1 cellular context compared by ENCODE assay signal in the genomic region with DNA sequence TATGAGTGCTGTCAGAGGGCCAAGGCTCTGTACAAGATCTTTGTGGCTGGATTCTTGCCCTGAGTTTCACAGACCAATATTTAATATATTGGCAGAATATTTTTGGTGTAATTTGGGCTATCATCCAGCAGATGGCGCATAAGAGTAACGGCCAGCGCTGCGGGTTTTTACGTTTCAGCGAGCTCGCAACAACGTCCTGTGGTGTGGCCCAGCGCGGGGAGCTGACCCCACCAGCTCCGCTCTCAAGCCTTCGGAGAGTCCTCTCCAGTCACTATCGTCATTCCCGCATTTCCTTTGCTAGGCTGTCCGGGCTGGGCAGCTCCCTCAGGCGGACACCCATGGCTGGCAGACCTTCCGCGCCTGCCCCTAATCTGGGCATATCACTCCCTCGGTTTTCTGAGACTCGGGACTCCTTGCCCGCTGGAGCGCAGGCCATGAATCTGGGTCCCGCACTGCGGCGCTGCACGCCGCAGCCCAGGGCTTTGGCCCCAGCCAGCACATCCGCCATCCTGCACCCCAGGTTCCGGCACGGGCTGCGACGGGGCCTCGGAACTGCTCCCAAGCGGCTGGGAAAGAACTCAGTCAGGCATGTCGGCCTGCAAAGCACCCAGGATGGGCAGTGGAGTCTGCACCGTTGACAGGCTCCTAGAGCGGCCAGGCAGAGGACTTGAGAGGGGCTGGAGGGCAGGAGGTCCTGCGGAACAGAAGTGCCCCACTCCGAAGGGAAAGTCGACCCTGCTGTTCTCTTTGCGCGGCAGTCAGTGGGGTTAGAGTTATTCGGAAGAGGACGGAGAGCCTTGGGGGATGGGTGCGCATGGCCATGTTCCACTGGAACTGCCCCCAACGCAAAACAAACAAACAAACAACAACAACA.
TF ChIP-seq lines count a peak whose summit lies in the region.

No MANE protein-coding gene starts in this region.

TF ChIP-seq in HCT116, 20 proteins besides CTCF, POLR2A, EP300 and RAD21 (continued from another document):
- TF ChIP-seq CEBPB (IDR thresholded peaks at IDR 0.05; ENCODE audit: low read depth) (no peak), EGR1 (IDR thresholded peaks at IDR 0.05; ENCODE audit: low read depth) (no peak), YY1 (IDR thresholded peaks at IDR 0.05; ENCODE audit: extremely low read depth, insufficient replicate concordance, low read depth, low read length) (no peak), EZH2phosphoT487 (IDR thresholded peaks at IDR 0.05; ENCODE audit: borderline replicate concordance) (no peak)
- TF ChIP-seq, protein P1, sequence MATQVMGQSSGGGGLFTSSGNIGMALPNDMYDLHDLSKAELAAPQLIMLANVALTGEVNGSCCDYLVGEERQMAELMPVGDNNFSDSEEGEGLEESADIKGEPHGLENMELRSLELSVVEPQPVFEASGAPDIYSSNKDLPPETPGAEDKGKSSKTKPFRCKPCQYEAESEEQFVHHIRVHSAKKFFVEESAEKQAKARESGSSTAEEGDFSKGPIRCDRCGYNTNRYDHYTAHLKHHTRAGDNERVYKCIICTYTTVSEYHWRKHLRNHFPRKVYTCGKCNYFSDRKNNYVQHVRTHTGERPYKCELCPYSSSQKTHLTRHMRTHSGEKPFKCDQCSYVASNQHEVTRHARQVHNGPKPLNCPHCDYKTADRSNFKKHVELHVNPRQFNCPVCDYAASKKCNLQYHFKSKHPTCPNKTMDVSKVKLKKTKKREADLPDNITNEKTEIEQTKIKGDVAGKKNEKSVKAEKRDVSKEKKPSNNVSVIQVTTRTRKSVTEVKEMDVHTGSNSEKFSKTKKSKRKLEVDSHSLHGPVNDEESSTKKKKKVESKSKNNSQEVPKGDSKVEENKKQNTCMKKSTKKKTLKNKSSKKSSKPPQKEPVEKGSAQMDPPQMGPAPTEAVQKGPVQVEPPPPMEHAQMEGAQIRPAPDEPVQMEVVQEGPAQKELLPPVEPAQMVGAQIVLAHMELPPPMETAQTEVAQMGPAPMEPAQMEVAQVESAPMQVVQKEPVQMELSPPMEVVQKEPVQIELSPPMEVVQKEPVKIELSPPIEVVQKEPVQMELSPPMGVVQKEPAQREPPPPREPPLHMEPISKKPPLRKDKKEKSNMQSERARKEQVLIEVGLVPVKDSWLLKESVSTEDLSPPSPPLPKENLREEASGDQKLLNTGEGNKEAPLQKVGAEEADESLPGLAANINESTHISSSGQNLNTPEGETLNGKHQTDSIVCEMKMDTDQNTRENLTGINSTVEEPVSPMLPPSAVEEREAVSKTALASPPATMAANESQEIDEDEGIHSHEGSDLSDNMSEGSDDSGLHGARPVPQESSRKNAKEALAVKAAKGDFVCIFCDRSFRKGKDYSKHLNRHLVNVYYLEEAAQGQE (IDR thresholded peaks at IDR 0.05; ENCODE audit: low read depth), result no peak
